8 cellular contexts compared by ENCODE assay signal in genomic region chr12:12349711-12350665, GRCh38. TPM values are rescaled to one million over a fixed set of nuclear protein-coding genes. Genes with fewer than 3 reads are reported as not detected.
DNase-seq lines count a peak whose midpoint lies in the region; ATAC-seq, FAIRE-seq and TF ChIP-seq lines count a peak whose summit lies in the region.

Gene MANSC1 (minus strand): TSS chr12:12350242. CDS start chr12:12343314, 6,928 bp downstream.

- peak within 1 kb of the TSS; percentile 66 for H3K4me3 ChIP-seq in AG04450 (ENCODE audit: low read depth, low read length)
- H3K4me3 ChIP-seq in endothelial cell of umbilical vein (replicated peaks in 1 of 3; ENCODE audit: insufficient read depth in 1 of 3, low read depth in 1 of 3, low read length in 3 of 3): peak within 1 kb of the TSS; percentile 42 to 76 (median 46)
- H3K4me3 ChIP-seq in mesodermal cell (ENCODE audit: extremely low read depth, insufficient read depth, low read length, poor library complexity, severe bottlenecking): peak within 1 kb of the TSS; percentile 53

- H3K36me3 ChIP-seq in endothelial cell of umbilical vein (ENCODE audit: control insufficient read depth in 2 of 2, extremely low read depth in 1 of 2, insufficient read depth in 2 of 2, low read length in 2 of 2): no peaks in the 10 kb centered on the region
- H3K36me3 ChIP-seq in mesodermal cell (ENCODE audit: control insufficient read depth, insufficient read depth, low read length): no peaks in the 10 kb centered on the region

- no peaks in the 10 kb centered on the region for H3K27me3 ChIP-seq in AG04450 (ENCODE audit: control insufficient read depth, insufficient read depth, low read length)
- H3K27me3 ChIP-seq in endothelial cell of umbilical vein (ENCODE audit: control insufficient read depth in 2 of 2, insufficient read depth in 2 of 2, low read length in 2 of 2): no peaks in the 10 kb centered on the region

- H3K9me3 ChIP-seq in AG04450 (ENCODE audit: control insufficient read depth, insufficient read depth, low read length) (peaks cover 3% of the 10 kb centered on the region; the same call in 1 of the 2 replicates), endothelial cell of umbilical vein (replicated peaks; ENCODE audit: control insufficient read depth, insufficient read depth, low read length) (no peaks in the 10 kb centered on the region), mesodermal cell (ENCODE audit: control insufficient read depth, low read length) (no peaks in the 10 kb centered on the region)

- H3K4me2 ChIP-seq in endothelial cell of umbilical vein (ENCODE audit: insufficient read depth, low read length): peak within 1 kb of the TSS; percentile 45

- WGBS in mesodermal cell (ENCODE audit: insufficient coverage in 2 of 2), 2 experiments: 0 to 1% methylated on average over 43 to 56 of the region's 68 CpGs

- H2AFZ ChIP-seq in endothelial cell of umbilical vein (ENCODE audit: low read depth, low read length): peak within 1 kb of the TSS; percentile 79

- dilution Hi-C loops in endothelial cell of umbilical vein (cut with MboI; ENCODE audit: extremely low pct_ligation_motif_present, low sequenced_read_pairs): loop anchor here (25.0 kb wide), 1 partner anchor 263 kb away; no protein-coding TSS in a partner anchor

- POLR2A ChIA-PET in AG04450 (lab: Yijun Ruan, JAX): interaction anchor here (0.6 to 1.2 kb wide), 2 partner anchors 17 to 214 kb away, joined by 3 to 7 read pairs; no protein-coding TSS in a partner anchor
- POLR2A ChIA-PET in endothelial cell of umbilical vein (lab: Charles Lee): interaction anchor here (0.6 to 1.5 kb wide), 3 partner anchors 11 to 83 kb away, joined by 3 to 6 read pairs (median 6); partner anchors contain the start of gene LRP6

- no peaks in the 10 kb centered on the region for H4K20me1 ChIP-seq in endothelial cell of umbilical vein (replicated peaks; ENCODE audit: control insufficient read depth, extremely low read depth, insufficient read depth, low read length)

- TF ChIP-seq CTCF in AG04450 (IDR thresholded peaks at IDR 0.05; ENCODE audit: low read depth, low read length) (peak; percentile 35; the same call in 1 of the 2 replicates), endothelial cell of umbilical vein (IDR thresholded peaks at IDR 0.05; ENCODE audit: extremely low read depth in 1 of 2, insufficient read depth in 1 of 2, low read depth in 1 of 2, low read length in 2 of 2) (peak; percentile 34 to 52)

- no peaks in the 10 kb centered on the region for H3K79me2 ChIP-seq in endothelial cell of umbilical vein (ENCODE audit: control insufficient read depth, insufficient read depth, low read length)

- FAIRE-seq in endothelial cell of umbilical vein (lab: Jason Lieb, UNC): peak; percentile 53

- H3K9me1 ChIP-seq in endothelial cell of umbilical vein (replicated peaks; ENCODE audit: control insufficient read depth, extremely low read depth, insufficient read depth, low read length): no peaks in the 10 kb centered on the region

- peak; percentile 56 for ATAC-seq in GM21576 (IDR thresholded peaks at IDR 0.05; ENCODE audit: unreplicated experiment)
- ATAC-seq in GM21737 (IDR thresholded peaks at IDR 0.05; ENCODE audit: unreplicated experiment): no peak

- BruUV-seq in endothelial cell of umbilical vein (replicated peaks; lab: Mats Ljungman, UMichigan): no TSS peak

- H3K9ac ChIP-seq in endothelial cell of umbilical vein (replicated peaks; ENCODE audit: extremely low read depth, insufficient read depth, low read length): peak within 1 kb of the TSS; percentile 12

- DNase-seq in AG04450 (ENCODE audit: low read depth, low spot score) (no peak), NCI-H526 (lab: John Stamatoyannopoulos, UW) (peak; percentile 60 to 79), activated T-cell treated with anti-CD3 and anti-CD28 coated beads for 48 hours (ENCODE audit: low read depth) (peak; percentile 41), endothelial cell of umbilical vein (ENCODE audit: low read depth, low spot score) (peak; percentile 64)
- DNase-seq in stimulated activated CD8-positive, alpha-beta memory T cell treated with anti-CD3 and anti-CD28 coated beads, Interleukin-4, amount 100 ng/mL, for 48 hours: peak; percentile 55

- peaks cover 7% of the 10 kb centered on the region for H3K4me1 ChIP-seq in endothelial cell of umbilical vein (ENCODE audit: control insufficient read depth, extremely low read depth, insufficient read depth, low read length)
- H3K4me1 ChIP-seq in mesodermal cell (ENCODE audit: control insufficient read depth, insufficient read depth, low read length, poor library complexity, severe bottlenecking): peaks cover 3% of the 10 kb centered on the region

- H3K27ac ChIP-seq in AG04450 (ENCODE audit: low read depth, low read length) (no peak within 1 kb of the TSS), endothelial cell of umbilical vein (ENCODE audit: insufficient read depth, low read depth, low read length) (no peak within 1 kb of the TSS), mesodermal cell (ENCODE audit: low read depth, low read length, severe bottlenecking) (no peak within 1 kb of the TSS)

- TF ChIP-seq POLR2A in endothelial cell of umbilical vein (IDR thresholded peaks at IDR 0.05; ENCODE audit: low read depth, low read length): no peak

- intact Hi-C loops in endothelial cell of umbilical vein (cut with micrococcal nuclease): no loop called here

- CTCF ChIA-PET in AG04450 (lab: Charles Lee): interaction anchor here (0.7 to 3.4 kb wide), 8 partner anchors 9 to 77 kb away, joined by 3 to 8 read pairs (median 4); no protein-coding TSS in a partner anchor
- CTCF ChIA-PET in endothelial cell of umbilical vein (lab: Charles Lee): interaction anchor here (0.7 to 2.8 kb wide), 12 partner anchors 8 to 267 kb away, joined by 3 to 26 read pairs (median 4); no protein-coding TSS in a partner anchor

TF ChIP-seq in endothelial cell of umbilical vein, 7 proteins besides CTCF, POLR2A, EP300 and RAD21:
- TF ChIP-seq GATA2 (IDR thresholded peaks at IDR 0.05; ENCODE audit: insufficient read depth, insufficient read length, low read depth, low read length) (no peak), POLR2AphosphoS5 (IDR thresholded peaks at IDR 0.05; ENCODE audit: insufficient read depth, low read depth, low read length) (peak; percentile 76), JUN (IDR thresholded peaks at IDR 0.05; ENCODE audit: borderline replicate concordance, insufficient read depth, insufficient read length, low read depth) (no peak), MYC (IDR thresholded peaks at IDR 0.05; ENCODE audit: low read depth, low read length) (peak; percentile 38)

RNA-seq across cellular contexts. Expression of gene MANSC1, which starts in this region (rescaled TPM):
- polyA plus RNA-seq in AG04450 (2011; rRNA removed) (2.8 and 4.2 TPM in 2 replicates), endothelial cell of umbilical vein (24.8 and 37.0 TPM in 2 replicates)
- polyA minus RNA-seq in AG04450 (2011; rRNA and poly(A)+ RNA removed): 1.3 and 1.8 TPM in 2 replicates
- 56.5 and 65.0 TPM in 2 replicates for total RNA-seq in endothelial cell of umbilical vein
- polyA plus RNA-seq in endothelial cell of umbilical vein (2011; cell fraction: cytosol; rRNA removed): 32.6 and 38.9 TPM in 2 replicates
- 14.0 and 17.6 TPM in 2 replicates for polyA plus RNA-seq in endothelial cell of umbilical vein (2011; cell fraction: nucleus; rRNA removed)
- polyA plus RNA-seq in endothelial cell of umbilical vein (2012): 48.0 and 52.3 TPM in 2 replicates
- polyA minus RNA-seq in endothelial cell of umbilical vein: 21.6 and 31.3 TPM in 2 replicates
- polyA minus RNA-seq in endothelial cell of umbilical vein (2011; cell fraction: cytosol; rRNA and poly(A)+ RNA removed): 1.0 TPM
- 7.9 and 9.4 TPM in 2 replicates for polyA minus RNA-seq in endothelial cell of umbilical vein (2011; cell fraction: nucleus; rRNA and poly(A)+ RNA removed)
- 3.3 TPM for polyA plus RNA-seq in mesodermal cell (2013, experiment 1 of 2)
- 3.7 TPM for polyA plus RNA-seq in mesodermal cell (2013, experiment 2 of 2)
